Comparison of ENCODE assay signal across 9 cellular contexts in genomic region chr16:2003827-2004641, GRCh38. TPM values are rescaled to one million over a fixed set of nuclear protein-coding genes. Genes with fewer than 3 reads are reported as not detected.
DNase-seq lines count a peak whose midpoint lies in the region; ATAC-seq, FAIRE-seq and TF ChIP-seq lines count a peak whose summit lies in the region.
"Had no signal": no experiment of that assay in that cellular context is flagged by ENCODE, and none has a peak within 500 bp of the region (broad histone marks: within the 10 kb centered on the region; RNA-seq: fewer than 3 reads in every experiment).

No MANE protein-coding gene starts in this region.

- H3K4me3 Mint-ChIP-seq in central memory CD8-positive, alpha-beta T cell, result no peak overlapping the region

- H3K4me3 ChIP-seq in kidney (ENCODE audit: low read length in 2 of 2), result no peak overlapping the region

- TF ChIP-seq CTCF in kidney (IDR thresholded peaks at IDR 0.05; ENCODE audit: borderline replicate concordance, extremely low read depth, insufficient read depth), result peak; percentile 95

- ATAC-seq in HG03103 (IDR thresholded peaks at IDR 0.05; ENCODE audit: low read depth, unreplicated experiment), result peak; percentile 56
- peak; percentile 92 to 94 for ATAC-seq in activated CD4-positive, CD25-positive, alpha-beta regulatory T cell treated with anti-CD3 and anti-CD28 coated beads, Interleukin-2, amount 50 U/mL, for 24 hours
- peak; percentile 75 for ATAC-seq in central memory CD8-positive, alpha-beta T cell (replicated peaks; ENCODE audit: extremely low read depth, poor library complexity, severe bottlenecking)
- ATAC-seq in GM18858 (IDR thresholded peaks at IDR 0.05; ENCODE audit: unreplicated experiment), result no peak

- H3K27ac ChIP-seq in kidney (ENCODE audit: low read depth in 2 of 2, low read length in 2 of 2), result no peak overlapping the region

- peaks cover 3 to 34% of the 10 kb centered on the region in 2 donors for H3K4me1 ChIP-seq in kidney (ENCODE audit: control insufficient read depth in 1 of 2, insufficient read depth in 1 of 2, low read depth in 1 of 2, low read length in 2 of 2)

- intact Hi-C loops in kidney (cut with DNase I), result no loop called here

- H3K9me3 Mint-ChIP-seq in central memory CD8-positive, alpha-beta T cell, result no peaks in the 10 kb centered on the region

- H3K9ac ChIP-seq in kidney (ENCODE audit: low read length in 2 of 2), result no peak overlapping the region

- H3K27ac Mint-ChIP-seq in central memory CD8-positive, alpha-beta T cell (ENCODE audit: low read depth), result no peak overlapping the region

- FAIRE-seq in G401.6 (lab: Jason Lieb, UNC), result peak; percentile 94
- FAIRE-seq in kidney (lab: Jason Lieb, UNC), result no peak
- FAIRE-seq: islet of Langerhans had no signal

- H3K27me3 Mint-ChIP-seq in central memory CD8-positive, alpha-beta T cell, result no peaks in the 10 kb centered on the region

- DNase-seq in NCI-H2227 treated with DMSO at 0.1 percent for 48 hours (lab: John Stamatoyannopoulos, UW) (peak; percentile 80), kidney (peak; percentile 95)
- DNase-seq in central memory CD8-positive, alpha-beta T cell (ENCODE audit: low spot score in 2 of 2), result peak; percentile 73 to 77
- peak; percentile 69 to 76 for DNase-seq in stimulated activated CD4-positive, alpha-beta T cell treated with anti-CD3 and anti-CD28 coated beads, Interleukin-1b, Interleukin-23, amount 100 ng/mL, for 1 hour (ENCODE audit: low read depth in 2 of 2)

- peaks cover 10 to 31% of the 10 kb centered on the region in 2 donors for H3K36me3 ChIP-seq in kidney (ENCODE audit: control insufficient read depth in 1 of 2, insufficient read depth in 2 of 2, low read length in 2 of 2)

- peaks cover 42% of the 10 kb centered on the region for H3K4me1 Mint-ChIP-seq in central memory CD8-positive, alpha-beta T cell

- peaks cover 18% of the 10 kb centered on the region for H3K36me3 Mint-ChIP-seq in central memory CD8-positive, alpha-beta T cell (ENCODE audit: insufficient read depth)

- no peaks in the 10 kb centered on the region for H3K9me3 ChIP-seq in kidney (ENCODE audit: control insufficient read depth in 1 of 2, low read length in 2 of 2)

RNA-seq across cellular contexts. Expression of gene ZNF598, which starts 5.6 kb away (rescaled TPM):
- total RNA-seq in kidney, result 34.9 TPM
- polyA plus RNA-seq in kidney (ENCODE audit: insufficient read depth, low read depth, low replicate concordance), result 14.3 TPM

RNA-seq across cellular contexts. Expression of gene SYNGR3, which starts 14.3 kb away (rescaled TPM):
- total RNA-seq in kidney, result 2.2 TPM
- 4.6 TPM for polyA plus RNA-seq in kidney (ENCODE audit: insufficient read depth, low read depth, low replicate concordance)

RNA-seq across cellular contexts. Expression of gene NPW, which starts 15.6 kb away (rescaled TPM):
- not detected for total RNA-seq in kidney
- not detected for polyA plus RNA-seq in kidney (ENCODE audit: insufficient read depth, low read depth, low replicate concordance)

RNA-seq across cellular contexts. Expression of gene GFER, which starts 20.0 kb away (rescaled TPM):
- 25.0 TPM for total RNA-seq in kidney
- polyA plus RNA-seq in kidney (ENCODE audit: insufficient read depth, low read depth, low replicate concordance), result 45.6 TPM

RNA-seq across cellular contexts. Expression of gene NHERF2, which starts 22.7 kb away (rescaled TPM):
- 238 TPM for total RNA-seq in kidney
- 405 TPM for polyA plus RNA-seq in kidney (ENCODE audit: insufficient read depth, low read depth, low replicate concordance)
